ENCODE assay signal across 8 cellular contexts in genomic region chr5:157283434-157283833, GRCh38. TPM values are rescaled to one million over a fixed set of nuclear protein-coding genes. Genes with fewer than 3 reads are reported as not detected.
DNase-seq lines count a peak whose midpoint lies in the region; ATAC-seq, FAIRE-seq and TF ChIP-seq lines count a peak whose summit lies in the region.

No MANE protein-coding gene starts in this region.

- H3K27me3 ChIP-seq in WERI-Rb-1 (ENCODE audit: insufficient read depth, low read depth, severe bottlenecking): no peaks in the 10 kb centered on the region

- TF ChIP-seq CTCF in kidney (IDR thresholded peaks at IDR 0.05; ENCODE audit: borderline replicate concordance, extremely low read depth, insufficient read depth) (no peak), WERI-Rb-1 (IDR thresholded peaks at IDR 0.05; ENCODE audit: low read depth, low read length) (no peak)

- DNase-seq in NAMALWA (ENCODE audit: low spot score): peak; percentile 77
- no peak for DNase-seq in kidney
- DNase-seq in central memory CD4-positive, alpha-beta T cell: no peak
- DNase-seq in WERI-Rb-1: no peak
- DNase-seq in DMS53 (lab: John Stamatoyannopoulos, UW): no peak
- DNase-seq in cerebellar nuclear complex (lab: John Stamatoyannopoulos, UW): no peak

- peak overlapping the region; percentile 68 to 76 for H3K27ac ChIP-seq in kidney (ENCODE audit: low read depth in 2 of 2, low read length in 2 of 2)
- no peak overlapping the region for H3K27ac ChIP-seq in WERI-Rb-1

- peaks cover 3 to 9% of the 10 kb centered on the region in 2 donors for H3K36me3 ChIP-seq in kidney (ENCODE audit: control insufficient read depth in 1 of 2, insufficient read depth in 2 of 2, low read length in 2 of 2)
- peaks cover 23% of the 10 kb centered on the region for H3K36me3 ChIP-seq in WERI-Rb-1

- intact Hi-C loops in kidney (cut with DNase I): no loop called here

- H3K9ac ChIP-seq in kidney (ENCODE audit: low read length in 2 of 2): peak overlapping the region; percentile 29 to 38

- H3K9me3 ChIP-seq in kidney (ENCODE audit: control insufficient read depth in 1 of 2, low read length in 2 of 2) (no peaks in the 10 kb centered on the region), WERI-Rb-1 (ENCODE audit: severe bottlenecking) (no peaks in the 10 kb centered on the region)

- peak overlapping the region in 1 of 2 donors; percentile 6 for H3K4me3 ChIP-seq in kidney (ENCODE audit: low read length in 2 of 2)
- H3K4me3 ChIP-seq in WERI-Rb-1 (ENCODE audit: low read depth, low read length): no peak overlapping the region

- FAIRE-seq in kidney (lab: Jason Lieb, UNC): no peak

- H3K4me1 ChIP-seq in kidney (ENCODE audit: control insufficient read depth in 1 of 2, insufficient read depth in 1 of 2, low read depth in 1 of 2, low read length in 2 of 2): peaks cover 31 to 52% of the 10 kb centered on the region in 2 donors

- peak; percentile 99 for ATAC-seq in GM18870 (IDR thresholded peaks at IDR 0.05; ENCODE audit: unreplicated experiment)
- ATAC-seq in HG02571 (IDR thresholded peaks at IDR 0.05; ENCODE audit: unreplicated experiment): peak; percentile 97

RNA-seq across cellular contexts. Expression of gene CYFIP2, which starts 17.5 kb away (rescaled TPM):
- total RNA-seq in kidney: 128 TPM
- 217 TPM for polyA plus RNA-seq in kidney (ENCODE audit: insufficient read depth, low read depth, low replicate concordance)
